16 cellular contexts compared by ENCODE assay signal in genomic region chr4:7966281-7967062, GRCh38. TPM values are rescaled to one million over a fixed set of nuclear protein-coding genes. Genes with fewer than 3 reads are reported as not detected.
DNase-seq lines count a peak whose midpoint lies in the region; ATAC-seq, FAIRE-seq and TF ChIP-seq lines count a peak whose summit lies in the region.
"Had no signal": no experiment of that assay in that cellular context is flagged by ENCODE, and none has a peak within 500 bp of the region (broad histone marks: within the 10 kb centered on the region; RNA-seq: fewer than 3 reads in every experiment).

No MANE protein-coding gene starts in this region.

- H3K79me2 ChIP-seq in HepG2 (ENCODE audit: insufficient read depth, low read length) = no peaks in the 10 kb centered on the region

- TF ChIP-seq POLR2A in HepG2 (IDR thresholded peaks at IDR 0.05; ENCODE audit: insufficient read depth in 1 of 2, low read depth in 2 of 2, low read length in 2 of 2) (no peak), right lobe of liver (IDR thresholded peaks at IDR 0.05) (no peak)

- BruUV-seq in HepG2 (replicated peaks; lab: Mats Ljungman, UMichigan) = no TSS peak

- 60% methylated on average over 11 of the region's 37 CpGs for WGBS in HepG2 (ENCODE audit: low lambda C conversion rate)
- WGBS in right lobe of liver (ENCODE audit: insufficient coverage, low coverage, low lambda C conversion rate, missing lambda C conversion rate) = 76% methylated on average over 7 of the region's 37 CpGs

- TF ChIP-seq RAD21 in HepG2 (CRISPR knock-in tag; IDR thresholded peaks at IDR 0.05) = no peak

- peaks cover 2 to 13% of the 10 kb centered on the region in 2 experiments; a peak in 3 of 5 replicates for H3K27me3 ChIP-seq in HepG2 (ENCODE audit: control insufficient read depth in 1 of 2, insufficient read depth in 2 of 2, low read length in 2 of 2)
- no peaks in the 10 kb centered on the region for H3K27me3 ChIP-seq in right lobe of liver
- no peaks in the 10 kb centered on the region for H3K27me3 ChIP-seq in left lung

- peak overlapping the region; percentile 79 for H3K4me2 ChIP-seq in HepG2 (ENCODE audit: low read depth, low read length)

- H3K27ac ChIP-seq in HepG2 (ENCODE audit: extremely low read length, insufficient read depth, low read length) (no peak overlapping the region), right lobe of liver (no peak overlapping the region), left lung (no peak overlapping the region)

- peaks cover 41% of the 10 kb centered on the region for H3K4me1 Mint-ChIP-seq in T-helper 17 cell
- peaks cover 53% of the 10 kb centered on the region for H3K4me1 Mint-ChIP-seq in nephron
- peaks cover 45% of the 10 kb centered on the region for H3K4me1 Mint-ChIP-seq in type B pancreatic cell (ENCODE audit: unreplicated experiment)

- TF ChIP-seq CTCF in HepG2 (CRISPR knock-in tag; IDR thresholded peaks at IDR 0.05) = no peak
- no peak for TF ChIP-seq CTCF in right lobe of liver (IDR thresholded peaks at IDR 0.05)
- no peak for TF ChIP-seq CTCF in nephron (IDR thresholded peaks at IDR 0.05; ENCODE audit: unreplicated experiment in 3 of 3)
- no peak for TF ChIP-seq CTCF in type B pancreatic cell (conservative IDR thresholded peaks at IDR 0.05)
- no peak for TF ChIP-seq CTCF in left lung (IDR thresholded peaks at IDR 0.05)

- no peaks in the 10 kb centered on the region for H3K9me3 Mint-ChIP-seq in nephron
- no peaks in the 10 kb centered on the region for H3K9me3 Mint-ChIP-seq in type B pancreatic cell
- H3K9me3 Mint-ChIP-seq: H9, IgD-negative memory B cell had no signal

- H3K36me3 Mint-ChIP-seq in T-helper 17 cell (ENCODE audit: low read depth) (peaks cover 3% of the 10 kb centered on the region), nephron (ENCODE audit: low read depth) (no peaks in the 10 kb centered on the region), type B pancreatic cell (no peaks in the 10 kb centered on the region)
- H3K36me3 Mint-ChIP-seq: IgD-negative memory B cell had no signal

- peak overlapping the region; percentile 74 for H2AFZ ChIP-seq in HepG2 (ENCODE audit: low read length)

- no peaks in the 10 kb centered on the region for H3K27me3 Mint-ChIP-seq in T-helper 17 cell
- H3K27me3 Mint-ChIP-seq in nephron (ENCODE audit: low read depth) = peaks cover 3% of the 10 kb centered on the region
- no peaks in the 10 kb centered on the region for H3K27me3 Mint-ChIP-seq in type B pancreatic cell

- TF ChIP-seq EP300 in HepG2 (IDR thresholded peaks at IDR 0.05; ENCODE audit: low read depth in 2 of 2, low read length in 2 of 2) = no peak
- TF ChIP-seq EP300 in HepG2 (CRISPR knock-in tag; IDR thresholded peaks at IDR 0.05; ENCODE audit: borderline replicate concordance) = no peak

- H3K36me3 ChIP-seq in HepG2 (replicated peaks in 1 of 2; ENCODE audit: control insufficient read depth in 1 of 2, insufficient read depth in 2 of 2, low read length in 2 of 2) = no peaks in the 10 kb centered on the region
- no peaks in the 10 kb centered on the region for H3K36me3 ChIP-seq in right lobe of liver
- H3K36me3 ChIP-seq in left lung = no peaks in the 10 kb centered on the region

- no peak overlapping the region for H3K9ac ChIP-seq in HepG2 (ENCODE audit: insufficient read depth, low read depth, low read length)

- CTCF ChIA-PET in HepG2 (lab: Yijun Ruan, JAX; ENCODE audit: low intra/inter-chr PET ratio, low total read pairs) = no interaction called here

- H3K4me1 ChIP-seq in HepG2 (ENCODE audit: insufficient read depth, low read length) (peaks cover 96% of the 10 kb centered on the region), right lobe of liver (no peaks in the 10 kb centered on the region), left lung (peaks cover 8 to 52% of the 10 kb centered on the region in 2 donors)

- in situ Hi-C loops in HepG2 (cut with HindIII; ENCODE audit: extremely low pct_ligation_motif_present, low pct_unique_long_range_greater_than_20kb) = no loop called here

- no peak for FAIRE-seq in HepG2 (lab: Jason Lieb, UNC)

- DNase-seq in HepG2 (ENCODE audit: low spot score) = no peak
- DNase-seq in right lobe of liver = no peak
- DNase-seq in T-helper 17 cell = no peak
- no peak for DNase-seq in type B pancreatic cell (ENCODE audit: extremely low spot score, unreplicated experiment)
- DNase-seq in left lung = no peak
- no peak for DNase-seq in GM19240 (ENCODE audit: insufficient read length, low spot score)
- DNase-seq: DMS153, EL, H9, MV-4-11, NCI-H1436, NCI-H2081, NCI-H524 had no signal

- no peak overlapping the region for H3K4me3 Mint-ChIP-seq in T-helper 17 cell
- H3K4me3 Mint-ChIP-seq in nephron = no peak overlapping the region
- no peak overlapping the region for H3K4me3 Mint-ChIP-seq in type B pancreatic cell
- H3K4me3 Mint-ChIP-seq: H9, IgD-negative memory B cell had no signal

- POLR2A ChIA-PET in HepG2 (lab: Yijun Ruan, JAX) = interaction anchor here (0.9 to 1.0 kb wide), 3 partner anchors 20 to 160 kb away, joined by 3 read pairs; no protein-coding TSS in a partner anchor

- intact Hi-C loops in HepG2 (cut with micrococcal nuclease; ENCODE audit: unreplicated experiment) (no loop called here), right lobe of liver (cut with DNase I) (no loop called here), left lung (cut with DNase I) (no loop called here)

- H3K27ac Mint-ChIP-seq in T-helper 17 cell (peak overlapping the region; percentile 91), nephron (peak overlapping the region; percentile 46 to 92 (median 80)), type B pancreatic cell (peak overlapping the region; percentile 91)
- H3K27ac Mint-ChIP-seq: IgD-negative memory B cell had no signal

- no peaks in the 10 kb centered on the region for H4K20me1 ChIP-seq in HepG2 (ENCODE audit: insufficient read depth, low read length)

- H3K9me3 ChIP-seq in HepG2 (ENCODE audit: low read length) (no peaks in the 10 kb centered on the region), right lobe of liver (no peaks in the 10 kb centered on the region), T-helper 17 cell (ENCODE audit: control insufficient read depth, low read length, poor library complexity, severe bottlenecking) (no peaks in the 10 kb centered on the region), left lung (no peaks in the 10 kb centered on the region)

- H3K4me3 ChIP-seq in HepG2 (replicated peaks in 1 of 3; ENCODE audit: insufficient read depth in 1 of 3, low read depth in 2 of 3, low read length in 3 of 3) (peak overlapping the region in 2 of 3 experiments; percentile 21 to 61; a peak in 5 of 6 replicates), right lobe of liver (no peak overlapping the region), left lung (no peak overlapping the region)

- ATAC-seq in HepG2 = peak; percentile 11
- no peak for ATAC-seq in right lobe of liver
- ATAC-seq in T-helper 17 cell = no peak
- ATAC-seq in left lung = no peak
- ATAC-seq in GM18498 (IDR thresholded peaks at IDR 0.05; ENCODE audit: unreplicated experiment) = no peak

TF ChIP-seq in HepG2, 621 proteins besides CTCF, POLR2A, EP300 and RAD21:
- no peak for TF ChIP-seq GTF3A (CRISPR knock-in tag; conservative IDR thresholded peaks at IDR 0.05)
- TF ChIP-seq HOXA3 (CRISPR knock-in tag; IDR thresholded peaks at IDR 0.05) = 0 out of 2 replicates have a peak, but pooled peaks have one; percentile 13
- 0 out of 2 replicates have a peak, but pooled peaks have one; percentile 23 for TF ChIP-seq ZNF263 (CRISPR knock-in tag; IDR thresholded peaks at IDR 0.05)
- TF ChIP-seq MAX (IDR thresholded peaks at IDR 0.05) = 0 out of 2 replicates have a peak, but pooled peaks have one; percentile 5

RNA-seq across cellular contexts. Expression of gene AFAP1, which starts 26.8 kb away (rescaled TPM):
- total RNA-seq in HepG2 (2016; rRNA removed; fragmentation: Illumina TruSeq; extraction: Trizol) (2.5 and 3.1 TPM in 2 replicates), right lobe of liver (1 to 10 TPM in 5 of 6 experiments, under 1 TPM in 1; 0.95 to 3.1 (median 1.9) TPM), T-helper 17 cell (10 to 100 TPM; 17.6 to 26.7 TPM), type B pancreatic cell (ENCODE audit: low replicate concordance) (36.6 and 37.2 TPM in 2 replicates), left lung (10 to 100 TPM; 24.9 to 31.4 TPM)
- 0.91 and 1.1 TPM in 2 replicates for total RNA-seq in HepG2 (2016; cell fraction: cytosol; rRNA removed; fragmentation: Illumina TruSeq; extraction: Trizol; ENCODE audit: low read depth)
- 2.3 and 2.5 TPM in 2 replicates for total RNA-seq in HepG2 (2016; cell fraction: insoluble cytoplasmic fraction; rRNA removed; fragmentation: Illumina TruSeq; extraction: Trizol)
- total RNA-seq in HepG2 (2016; cell fraction: membrane; rRNA removed; fragmentation: Illumina TruSeq; extraction: Trizol) = 1.3 and 1.6 TPM in 2 replicates
- total RNA-seq in HepG2 (2016; cell fraction: nucleus; rRNA removed; fragmentation: Illumina TruSeq; extraction: Trizol) = 3.2 and 3.5 TPM in 2 replicates
- 2.0 and 2.5 TPM in 2 replicates for polyA plus RNA-seq in HepG2 (2011; rRNA removed)
- polyA plus RNA-seq in HepG2 (2011; cell fraction: cytosol; rRNA removed) = 1.4 and 1.6 TPM in 2 replicates
- polyA plus RNA-seq in HepG2 (2011; cell fraction: nucleus; rRNA removed) = 5.5 and 8.2 TPM in 2 replicates
- polyA plus RNA-seq in HepG2 (2012) = 2.8 and 2.9 TPM in 2 replicates
- 0.11 and 0.15 TPM in 2 replicates for polyA plus RNA-seq in HepG2 (2016; cell fraction: cytosol; fragmentation: Illumina TruSeq; extraction: Trizol; ENCODE audit: low read depth)
- 1.6 and 2.1 TPM in 2 replicates for polyA plus RNA-seq in HepG2 (2016; cell fraction: insoluble cytoplasmic fraction; fragmentation: Illumina TruSeq; extraction: Trizol; ENCODE audit: low read depth)
- 0.37 and 0.58 TPM in 2 replicates for polyA plus RNA-seq in HepG2 (2016; cell fraction: membrane; fragmentation: Illumina TruSeq; extraction: Trizol; ENCODE audit: low read depth)
- polyA plus RNA-seq in HepG2 (2016; cell fraction: nucleus; fragmentation: Illumina TruSeq; extraction: Trizol; ENCODE audit: insufficient read depth, low read depth) = 2.7 and 3.5 TPM in 2 replicates
- 4.5 and 14.2 TPM in 2 replicates for polyA minus RNA-seq in HepG2 (2011; rRNA and poly(A)+ RNA removed; ENCODE audit: low replicate concordance)
- polyA minus RNA-seq in HepG2 (2011; cell fraction: cytosol; rRNA and poly(A)+ RNA removed) = 2.9 and 3.2 TPM in 2 replicates
- 9.5 and 11.9 TPM in 2 replicates for polyA minus RNA-seq in HepG2 (2011; cell fraction: nucleus; rRNA and poly(A)+ RNA removed)

Comparison
In these comparisons a context has a peak if more than half of its experiments do, and no peak if none do; other contexts are left out.
1. H3K4me3 ChIP-seq: peak in HepG2 (2 of 3); none in right lobe of liver (0 of 3) and left lung (0 of 2).
2. Peak in every context shown above with its lines, with median percentiles within 50 percentile points of each other: H3K27ac Mint-ChIP-seq.